ENCODE assay signal across 2 cellular contexts in genomic region chr1:27941671-27942540, GRCh38.
TF ChIP-seq lines count a peak whose summit lies in the region.

No MANE protein-coding gene starts in this region.

TF ChIP-seq in HepG2, 621 proteins besides CTCF, POLR2A, EP300 and RAD21:
- TF ChIP-seq MYNN (CRISPR knock-in tag; IDR thresholded peaks at IDR 0.05; ENCODE audit: low read depth): no peak
- TF ChIP-seq, protein P1, sequence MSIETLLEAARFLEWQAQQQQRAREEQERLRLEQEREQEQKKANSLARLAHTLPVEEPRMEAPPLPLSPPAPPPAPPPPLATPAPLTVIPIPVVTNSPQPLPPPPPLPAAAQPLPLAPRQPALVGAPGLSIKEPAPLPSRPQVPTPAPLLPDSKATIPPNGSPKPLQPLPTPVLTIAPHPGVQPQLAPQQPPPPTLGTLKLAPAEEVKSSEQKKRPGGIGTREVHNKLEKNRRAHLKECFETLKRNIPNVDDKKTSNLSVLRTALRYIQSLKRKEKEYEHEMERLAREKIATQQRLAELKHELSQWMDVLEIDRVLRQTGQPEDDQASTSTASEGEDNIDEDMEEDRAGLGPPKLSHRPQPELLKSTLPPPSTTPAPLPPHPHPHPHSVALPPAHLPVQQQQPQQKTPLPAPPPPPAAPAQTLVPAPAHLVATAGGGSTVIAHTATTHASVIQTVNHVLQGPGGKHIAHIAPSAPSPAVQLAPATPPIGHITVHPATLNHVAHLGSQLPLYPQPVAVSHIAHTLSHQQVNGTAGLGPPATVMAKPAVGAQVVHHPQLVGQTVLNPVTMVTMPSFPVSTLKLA (IDR thresholded peaks at IDR 0.05): peak; percentile 45; the same call in 1 of the 2 replicates

TF ChIP-seq in WTC11, 78 proteins besides CTCF, POLR2A, EP300 and RAD21:
- TF ChIP-seq EMX1 (CRISPR knock-in tag; IDR thresholded peaks at IDR 0.05) (no peak), USF1 (CRISPR knock-in tag; IDR thresholded peaks at IDR 0.05) (no peak), NFYB (CRISPR knock-in tag; conservative IDR thresholded peaks at IDR 0.05; ENCODE audit: low read depth) (no peak), JUN (CRISPR knock-in tag; IDR thresholded peaks at IDR 0.05) (no peak), MXD4 (CRISPR knock-in tag; IDR thresholded peaks at IDR 0.05; ENCODE audit: borderline replicate concordance) (no peak), CREM (CRISPR knock-in tag; IDR thresholded peaks at IDR 0.05) (no peak), SOX15 (CRISPR knock-in tag; IDR thresholded peaks at IDR 0.05) (no peak), MLX (CRISPR knock-in tag; IDR thresholded peaks at IDR 0.05) (no peak), FOXP4 (CRISPR knock-in tag; IDR thresholded peaks at IDR 0.05) (no peak), FOXJ3 (CRISPR knock-in tag; IDR thresholded peaks at IDR 0.05; ENCODE audit: borderline replicate concordance) (no peak), ZNF671 (CRISPR knock-in tag; IDR thresholded peaks at IDR 0.05) (no peak)
